Comparison of ENCODE assay signal across 14 cellular contexts in genomic region chr7:151046603-151047573, GRCh38. TPM values are rescaled to one million over a fixed set of nuclear protein-coding genes. Genes with fewer than 3 reads are reported as not detected.
A peak's percentile ranks its signal among the peaks of the same experiment; 100 is the strongest.
DNase-seq lines count a peak whose midpoint lies in the region; ATAC-seq, FAIRE-seq and TF ChIP-seq lines count a peak whose summit lies in the region.
"Had no signal": no experiment of that assay in that cellular context is flagged by ENCODE, and none has a peak within 500 bp of the region (broad histone marks: within the 10 kb centered on the region; RNA-seq: fewer than 3 reads in every experiment).

No MANE protein-coding gene starts in this region.

- H3K27me3 Mint-ChIP-seq in activated CD4-positive, alpha-beta memory T cell treated with anti-CD3 and anti-CD28 coated beads for 36 hours: no peaks in the 10 kb centered on the region
- H3K27me3 Mint-ChIP-seq in activated CD4-positive, alpha-beta memory T cell treated with anti-CD3 and anti-CD28 coated beads, Interleukin-2, amount 10 ng/mL, durations not matched to agents 7 days and 5 days: peaks cover 8% of the 10 kb centered on the region
- peaks cover 8 to 16% of the 10 kb centered on the region in 2 donors for H3K27me3 Mint-ChIP-seq in stimulated activated naive B cell treated with anti-CD40 and anti-IgM and Interleukin-4, amounts not matched to agents 10 μg/mL and 1 μg/mL and 100 μg/mL, for 72 hours
- H3K27me3 Mint-ChIP-seq in endothelial cell (ENCODE audit: unreplicated experiment): peaks cover 20% of the 10 kb centered on the region
- H3K27me3 Mint-ChIP-seq: T-cell had no signal

- no peak for ATAC-seq in stimulated activated naive B cell treated with anti-CD40 and anti-IgM and Interleukin-4, amounts not matched to agents 10 μg/mL and 1 μg/mL and 100 μg/mL, for 72 hours (replicated peaks)
- ATAC-seq: T-cell had no signal

- H3K27ac ChIP-seq in kidney (ENCODE audit: low read depth in 2 of 2, low read length in 2 of 2): no peak overlapping the region

- intact Hi-C loops in activated CD4-positive, alpha-beta memory T cell treated with anti-CD3 and anti-CD28 coated beads for 36 hours (cut with micrococcal nuclease): no loop called here
- intact Hi-C loops in kidney (cut with DNase I): no loop called here

- H3K4me1 Mint-ChIP-seq in activated CD4-positive, alpha-beta memory T cell treated with anti-CD3 and anti-CD28 coated beads for 36 hours (ENCODE audit: low read depth): peaks cover 2% of the 10 kb centered on the region
- peaks cover 4% of the 10 kb centered on the region for H3K4me1 Mint-ChIP-seq in activated CD4-positive, alpha-beta memory T cell treated with anti-CD3 and anti-CD28 coated beads, Interleukin-2, amount 10 ng/mL, durations not matched to agents 7 days and 5 days
- peaks cover 5 to 8% of the 10 kb centered on the region in 2 donors for H3K4me1 Mint-ChIP-seq in stimulated activated naive B cell treated with anti-CD40 and anti-IgM and Interleukin-4, amounts not matched to agents 10 μg/mL and 1 μg/mL and 100 μg/mL, for 72 hours
- H3K4me1 Mint-ChIP-seq in endothelial cell (ENCODE audit: unreplicated experiment): peaks cover 7% of the 10 kb centered on the region
- H3K4me1 Mint-ChIP-seq: central memory CD8-positive, alpha-beta T cell had no signal

- H3K4me3 Mint-ChIP-seq in activated CD4-positive, alpha-beta memory T cell treated with anti-CD3 and anti-CD28 coated beads for 36 hours: no peak overlapping the region
- H3K4me3 Mint-ChIP-seq in activated CD4-positive, alpha-beta memory T cell treated with anti-CD3 and anti-CD28 coated beads, Interleukin-2, amount 10 ng/mL, durations not matched to agents 7 days and 5 days: no peak overlapping the region
- H3K4me3 Mint-ChIP-seq in stimulated activated naive B cell treated with anti-CD40 and anti-IgM and Interleukin-4, amounts not matched to agents 10 μg/mL and 1 μg/mL and 100 μg/mL, for 72 hours: no peak overlapping the region
- H3K4me3 Mint-ChIP-seq in endothelial cell (ENCODE audit: unreplicated experiment): no peak overlapping the region
- H3K4me3 Mint-ChIP-seq: central memory CD8-positive, alpha-beta T cell; T-cell had no signal

- H3K9me3 Mint-ChIP-seq in activated CD4-positive, alpha-beta memory T cell treated with anti-CD3 and anti-CD28 coated beads for 36 hours: no peaks in the 10 kb centered on the region
- H3K9me3 Mint-ChIP-seq in activated CD4-positive, alpha-beta memory T cell treated with anti-CD3 and anti-CD28 coated beads, Interleukin-2, amount 10 ng/mL, durations not matched to agents 7 days and 5 days: no peaks in the 10 kb centered on the region
- no peaks in the 10 kb centered on the region for H3K9me3 Mint-ChIP-seq in stimulated activated naive B cell treated with anti-CD40 and anti-IgM and Interleukin-4, amounts not matched to agents 10 μg/mL and 1 μg/mL and 100 μg/mL, for 72 hours
- no peaks in the 10 kb centered on the region for H3K9me3 Mint-ChIP-seq in endothelial cell (ENCODE audit: unreplicated experiment)
- H3K9me3 Mint-ChIP-seq: central memory CD8-positive, alpha-beta T cell; T-cell had no signal

- peaks cover 0 to 3% of the 10 kb centered on the region in 2 donors for H3K36me3 ChIP-seq in kidney (ENCODE audit: control insufficient read depth in 1 of 2, insufficient read depth in 2 of 2, low read length in 2 of 2)

- no peak for FAIRE-seq in kidney (lab: Jason Lieb, UNC)
- FAIRE-seq: GM19239 had no signal

- no peak for DNase-seq in activated CD4-positive, alpha-beta memory T cell treated with anti-CD3 and anti-CD28 coated beads for 36 hours
- no peak for DNase-seq in activated CD4-positive, alpha-beta memory T cell treated with anti-CD3 and anti-CD28 coated beads, Interleukin-2, amount 10 ng/mL, durations not matched to agents 7 days and 5 days
- DNase-seq in NCI-H774 (lab: John Stamatoyannopoulos, UW): peak; percentile 44
- peak; percentile 56 for DNase-seq in epithelial cell of esophagus (ENCODE audit: low read depth)
- no peak for DNase-seq in stimulated activated naive B cell treated with anti-CD40 and anti-IgM and Interleukin-4, amounts not matched to agents 10 μg/mL and 1 μg/mL and 100 μg/mL, for 72 hours
- DNase-seq in glomerular visceral epithelial cell (ENCODE audit: extremely low spot score): no peak
- DNase-seq in endothelial cell (ENCODE audit: low spot score): no peak
- no peak for DNase-seq in kidney
- DNase-seq: AML-193, hippocampal formation, NCI-H1694 treated with DMSO at 0.1 percent for 48 hours, T-cell had no signal

- CTCF ChIA-PET in activated CD4-positive, alpha-beta memory T cell treated with anti-CD3 and anti-CD28 coated beads for 36 hours (lab: Charles Lee): no interaction called here
- CTCF ChIA-PET in activated CD4-positive, alpha-beta memory T cell treated with anti-CD3 and anti-CD28 coated beads, Interleukin-2, amount 10 ng/mL, durations not matched to agents 7 days and 5 days (lab: Charles Lee): no interaction called here

- no peaks in the 10 kb centered on the region for H3K4me1 ChIP-seq in kidney (ENCODE audit: control insufficient read depth in 1 of 2, insufficient read depth in 1 of 2, low read depth in 1 of 2, low read length in 2 of 2)

- H3K4me3 ChIP-seq in epithelial cell of esophagus (ENCODE audit: low read length): no peak overlapping the region
- no peak overlapping the region for H3K4me3 ChIP-seq in kidney (ENCODE audit: low read length in 2 of 2)

- TF ChIP-seq CTCF in epithelial cell of esophagus (IDR thresholded peaks at IDR 0.05; ENCODE audit: insufficient read depth, low read depth, low read length, missing control alignments) (no peak), endothelial cell (IDR thresholded peaks at IDR 0.05; ENCODE audit: unreplicated experiment) (no peak), kidney (IDR thresholded peaks at IDR 0.05; ENCODE audit: borderline replicate concordance, extremely low read depth, insufficient read depth) (no peak)

- POLR2A ChIA-PET in activated CD4-positive, alpha-beta memory T cell treated with anti-CD3 and anti-CD28 coated beads for 36 hours (lab: Charles Lee): no interaction called here
- POLR2A ChIA-PET in activated CD4-positive, alpha-beta memory T cell treated with anti-CD3 and anti-CD28 coated beads, Interleukin-2, amount 10 ng/mL, durations not matched to agents 7 days and 5 days (lab: Charles Lee): interaction anchor here (0.8 to 1.7 kb wide), 2 partner anchors 8 to 19 kb away, joined by 4 read pairs; partner anchors contain the start of gene ABCB8

- H3K27ac Mint-ChIP-seq in activated CD4-positive, alpha-beta memory T cell treated with anti-CD3 and anti-CD28 coated beads for 36 hours: peak overlapping the region; percentile 18
- H3K27ac Mint-ChIP-seq in activated CD4-positive, alpha-beta memory T cell treated with anti-CD3 and anti-CD28 coated beads, Interleukin-2, amount 10 ng/mL, durations not matched to agents 7 days and 5 days: no peak overlapping the region
- H3K27ac Mint-ChIP-seq in stimulated activated naive B cell treated with anti-CD40 and anti-IgM and Interleukin-4, amounts not matched to agents 10 μg/mL and 1 μg/mL and 100 μg/mL, for 72 hours: peak overlapping the region; percentile 65
- no peak overlapping the region for H3K27ac Mint-ChIP-seq in endothelial cell (ENCODE audit: unreplicated experiment)
- H3K27ac Mint-ChIP-seq: T-cell had no signal

- H3K36me3 Mint-ChIP-seq in activated CD4-positive, alpha-beta memory T cell treated with anti-CD3 and anti-CD28 coated beads for 36 hours: peaks cover 5% of the 10 kb centered on the region
- peaks cover 2% of the 10 kb centered on the region for H3K36me3 Mint-ChIP-seq in activated CD4-positive, alpha-beta memory T cell treated with anti-CD3 and anti-CD28 coated beads, Interleukin-2, amount 10 ng/mL, durations not matched to agents 7 days and 5 days (ENCODE audit: low read depth)
- H3K36me3 Mint-ChIP-seq in stimulated activated naive B cell treated with anti-CD40 and anti-IgM and Interleukin-4, amounts not matched to agents 10 μg/mL and 1 μg/mL and 100 μg/mL, for 72 hours: peaks cover 14 to 20% of the 10 kb centered on the region in 2 donors
- no peaks in the 10 kb centered on the region for H3K36me3 Mint-ChIP-seq in endothelial cell (ENCODE audit: low read depth, unreplicated experiment)

- H3K9ac ChIP-seq in kidney (ENCODE audit: low read length in 2 of 2): no peak overlapping the region

- no peaks in the 10 kb centered on the region for H3K9me3 ChIP-seq in kidney (ENCODE audit: control insufficient read depth in 1 of 2, low read length in 2 of 2)

RNA-seq across cellular contexts. Expression of gene ASIC3, which starts 1.4 kb away (rescaled TPM):
- total RNA-seq in activated CD4-positive, alpha-beta memory T cell treated with anti-CD3 and anti-CD28 coated beads for 36 hours: 1 to 10 TPM; 5.3 to 7.6 TPM
- total RNA-seq in activated CD4-positive, alpha-beta memory T cell treated with anti-CD3 and anti-CD28 coated beads, Interleukin-2, amount 10 ng/mL, durations not matched to agents 7 days and 5 days: 1 to 10 TPM; 5.5 to 6.2 TPM
- total RNA-seq in endothelial cell (ENCODE audit: unreplicated experiment): 3.4 TPM
- 1.9 TPM for total RNA-seq in kidney
- 3.1 TPM for polyA plus RNA-seq in kidney (ENCODE audit: insufficient read depth, low read depth, low replicate concordance)

RNA-seq across cellular contexts. Expression of gene CDK5, which starts 10.8 kb away (rescaled TPM):
- 10 to 100 TPM; 12.8 to 14.1 TPM for total RNA-seq in activated CD4-positive, alpha-beta memory T cell treated with anti-CD3 and anti-CD28 coated beads for 36 hours
- total RNA-seq in activated CD4-positive, alpha-beta memory T cell treated with anti-CD3 and anti-CD28 coated beads, Interleukin-2, amount 10 ng/mL, durations not matched to agents 7 days and 5 days: 10 to 100 TPM; 17.6 to 18.2 TPM
- total RNA-seq in endothelial cell (ENCODE audit: unreplicated experiment): 26.7 TPM
- total RNA-seq in kidney: 9.1 TPM
- 21.5 TPM for polyA plus RNA-seq in kidney (ENCODE audit: insufficient read depth, low read depth, low replicate concordance)

RNA-seq across cellular contexts. Expression of gene SLC4A2, which starts 12.5 kb away (rescaled TPM):
- total RNA-seq in activated CD4-positive, alpha-beta memory T cell treated with anti-CD3 and anti-CD28 coated beads for 36 hours: 10 to 100 TPM; 46.7 to 50.5 TPM
- 100 to 1,000 TPM in 1 of 2 experiments, 10 to 100 TPM in 1; 94.6 to 109 TPM for total RNA-seq in activated CD4-positive, alpha-beta memory T cell treated with anti-CD3 and anti-CD28 coated beads, Interleukin-2, amount 10 ng/mL, durations not matched to agents 7 days and 5 days
- total RNA-seq in endothelial cell (ENCODE audit: unreplicated experiment): 115 TPM
- total RNA-seq in kidney: 104 TPM
- polyA plus RNA-seq in kidney (ENCODE audit: insufficient read depth, low read depth, low replicate concordance): 150 TPM

RNA-seq across cellular contexts. Expression of gene ABCB8, which starts 18.6 kb away (rescaled TPM):
- total RNA-seq in activated CD4-positive, alpha-beta memory T cell treated with anti-CD3 and anti-CD28 coated beads for 36 hours: 10 to 100 TPM; 48.4 to 49.5 TPM
- total RNA-seq in activated CD4-positive, alpha-beta memory T cell treated with anti-CD3 and anti-CD28 coated beads, Interleukin-2, amount 10 ng/mL, durations not matched to agents 7 days and 5 days: 10 to 100 TPM; 51.2 to 53.3 TPM
- total RNA-seq in endothelial cell (ENCODE audit: unreplicated experiment) (17.4 TPM), kidney (36.0 TPM)
- 34.3 TPM for polyA plus RNA-seq in kidney (ENCODE audit: insufficient read depth, low read depth, low replicate concordance)

RNA-seq across cellular contexts. Expression of gene ATG9B, which starts 22.6 kb away (rescaled TPM):
- total RNA-seq in activated CD4-positive, alpha-beta memory T cell treated with anti-CD3 and anti-CD28 coated beads for 36 hours: 1 to 10 TPM; 3.5 to 4.6 TPM
- 1 to 10 TPM; 7.9 to 8.6 TPM for total RNA-seq in activated CD4-positive, alpha-beta memory T cell treated with anti-CD3 and anti-CD28 coated beads, Interleukin-2, amount 10 ng/mL, durations not matched to agents 7 days and 5 days
- total RNA-seq in endothelial cell (ENCODE audit: unreplicated experiment) (0.85 TPM), kidney (0.19 TPM)
- polyA plus RNA-seq in kidney (ENCODE audit: insufficient read depth, low read depth, low replicate concordance): 0.19 TPM

Comparison
In these comparisons a context has a peak if more than half of its experiments do, and no peak if none do; other contexts are left out.
1. H3K27ac Mint-ChIP-seq: peak in activated CD4-positive, alpha-beta memory T cell treated with anti-CD3 and anti-CD28 coated beads for 36 hours (single experiment) and stimulated activated naive B cell treated with anti-CD40 and anti-IgM and Interleukin-4, amounts not matched to agents 10 μg/mL and 1 μg/mL and 100 μg/mL, for 72 hours (single experiment); none in activated CD4-positive, alpha-beta memory T cell treated with anti-CD3 and anti-CD28 coated beads, Interleukin-2, amount 10 ng/mL, durations not matched to agents 7 days and 5 days (single experiment) and endothelial cell (single experiment).
2. DNase-seq: peak in NCI-H774 (single experiment) and epithelial cell of esophagus (single experiment); none in activated CD4-positive, alpha-beta memory T cell treated with anti-CD3 and anti-CD28 coated beads for 36 hours (single experiment), activated CD4-positive, alpha-beta memory T cell treated with anti-CD3 and anti-CD28 coated beads, Interleukin-2, amount 10 ng/mL, durations not matched to agents 7 days and 5 days (single experiment), stimulated activated naive B cell treated with anti-CD40 and anti-IgM and Interleukin-4, amounts not matched to agents 10 μg/mL and 1 μg/mL and 100 μg/mL, for 72 hours (single experiment), glomerular visceral epithelial cell (single experiment), endothelial cell (single experiment) and kidney (single experiment).